In the genomic region with DNA sequence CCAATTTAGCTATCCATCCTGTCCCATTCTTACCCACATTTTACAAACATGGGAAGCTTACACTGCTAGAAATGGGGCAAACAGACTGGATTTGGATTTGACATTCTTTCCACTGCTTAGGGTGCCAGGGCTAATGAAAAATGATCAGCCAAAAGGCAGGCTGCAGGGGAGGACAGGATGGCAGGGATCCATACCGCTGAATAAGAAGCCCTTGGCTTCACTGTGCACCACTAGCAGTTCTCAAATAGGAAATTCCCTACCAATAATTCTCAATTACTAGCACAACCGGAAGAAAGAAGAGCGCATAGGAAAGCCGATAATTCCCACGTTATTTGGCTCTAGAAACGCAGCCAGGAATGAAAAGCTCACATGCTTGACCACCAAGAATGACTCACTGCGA, we compare ENCODE assay signal across 16 cellular contexts.
"Had no signal": no experiment of that assay in that cellular context is flagged by ENCODE, and none has a peak within 500 bp of the region (broad histone marks: within the 10 kb centered on the region; RNA-seq: fewer than 3 reads in every experiment).

No MANE protein-coding gene starts in this region.

- H3K9me3 ChIP-seq: left ventricle myocardium inferior, ovary, tibial nerve had no signal

- H3K4me3 ChIP-seq: left ventricle myocardium inferior, ovary, skin epidermis, tibial nerve had no signal

- H3K27me3 ChIP-seq: ovary, tibial nerve had no signal

- H3K4me1 ChIP-seq: tibial nerve had no signal

- H3K27ac ChIP-seq: ovary, skin epidermis, tibial nerve had no signal

- DNase-seq: activated B cell treated with CpG ODN at 0.5 μM for 24 hours; activated CD4-positive, alpha-beta T cell treated with anti-CD3 and anti-CD28 coated beads for 4 hours; activated CD4-positive, alpha-beta T cell treated with anti-CD3 and anti-CD28 coated beads, Interleukin-2, amount 50 U/mL, for 48 hours; activated CD8-positive, alpha-beta memory T cell treated with anti-CD3 and anti-CD28 coated beads, Interleukin-2, amount 50 U/mL, for 48 hours; activated effector memory CD4-positive, alpha-beta T cell treated with Interleukin-2 at 50 U/mL for 16 hours; activated naive CD4-positive, alpha-beta T cell treated with anti-CD3 and anti-CD28 coated beads for 36 hours; activated naive CD8-positive, alpha-beta T cell treated with anti-CD3 and anti-CD28 coated beads, Interleukin-2, amount 10 ng/mL, durations not matched to agents 7 days and 5 days; activated T-cell treated with anti-CD3 and anti-CD28 coated beads, Interleukin-2, amount 50 U/mL, for 48 hours; amniotic stem cell; effector CD4-positive, alpha-beta T cell; stimulated activated CD4-positive, alpha-beta T cell treated with anti-CD3 and anti-CD28 coated beads, Interleukin-1b, Interleukin-23, amount 100 ng/mL, for 48 hours; T1000 had no signal

- H3K36me3 ChIP-seq: left ventricle myocardium inferior, ovary, tibial nerve had no signal
